In genomic region chr3:160812304-160812703, GRCh38 we compare ENCODE assay signal across 26 cellular contexts. TPM values are rescaled to one million over a fixed set of nuclear protein-coding genes. Genes with fewer than 3 reads are reported as not detected.
DNase-seq lines count a peak whose midpoint lies in the region; ATAC-seq and TF ChIP-seq lines count a peak whose summit lies in the region.
"Had no signal": no experiment of that assay in that cellular context is flagged by ENCODE, and none has a peak within 500 bp of the region (broad histone marks: within the 10 kb centered on the region; RNA-seq: fewer than 3 reads in every experiment).

No MANE protein-coding gene starts in this region.

- H3K79me2 ChIP-seq in osteoblast (ENCODE audit: insufficient read depth, low read length) (no peaks in the 10 kb centered on the region), SK-N-SH (ENCODE audit: insufficient read depth) (no peaks in the 10 kb centered on the region)

- no peak for TF ChIP-seq RAD21 in SK-N-SH (IDR thresholded peaks at IDR 0.05; ENCODE audit: low read length)

- no peaks in the 10 kb centered on the region for H3K9me2 ChIP-seq in SK-N-SH

- TF ChIP-seq POLR2A in thyroid gland (IDR thresholded peaks at IDR 0.05): no peak

- no peak for DNase-seq in heart right ventricle
- DNase-seq in Right ventricle myocardium superior: no peak
- peak; percentile 27 for DNase-seq in osteoblast (ENCODE audit: insufficient read length, low spot score, missing footprints)
- no peak for DNase-seq in thyroid gland
- no peak for DNase-seq in SK-N-SH
- DNase-seq in head of caudate nucleus: no peak
- no peak for DNase-seq in DMS53 treated with DMSO at 0.1 percent for 48 hours (lab: John Stamatoyannopoulos, UW; ENCODE audit: unreplicated experiment)
- DNase-seq: activated CD4-positive, alpha-beta T cell treated with anti-CD3 and anti-CD28 coated beads for 4 hours; activated CD8-positive, alpha-beta T cell treated with anti-CD3 and anti-CD28 coated beads, Interleukin-2, amount 10 ng/mL, durations not matched to agents 7 days and 5 days; activated naive CD4-positive, alpha-beta T cell treated with anti-CD3 and anti-CD28 coated beads, Interleukin-2, amount 50 U/mL, for 16 hours; amniotic stem cell; brain microvascular endothelial cell; Calu3; esophagus squamous epithelium; foreskin keratinocyte; kidney glomerular epithelial cell; lower lobe of right lung; naive thymus-derived CD4-positive, alpha-beta T cell; NCI-H1436 treated with DMSO at 0.1 percent for 48 hours; small intestine; stimulated activated naive CD4-positive, alpha-beta T cell; T-cell; WERI-Rb-1 had no signal

- POLR2A ChIA-PET in SK-N-SH (lab: Yijun Ruan, JAX): no interaction called here

- H4K20me1 ChIP-seq in osteoblast (ENCODE audit: insufficient read depth, low read length) (no peaks in the 10 kb centered on the region), SK-N-SH (ENCODE audit: insufficient read depth) (no peaks in the 10 kb centered on the region)

- H3F3A ChIP-seq in SK-N-SH (replicated peaks; ENCODE audit: insufficient read depth): no peaks in the 10 kb centered on the region

- intact Hi-C loops in heart right ventricle (cut with DNase I) (no loop called here), Right ventricle myocardium superior (cut with DNase I) (no loop called here), thyroid gland (cut with DNase I) (no loop called here), head of caudate nucleus (cut with DNase I) (no loop called here)

- no peaks in the 10 kb centered on the region for H3K9me3 ChIP-seq in heart right ventricle
- H3K9me3 ChIP-seq in osteoblast (ENCODE audit: low read depth, low read length): no peaks in the 10 kb centered on the region
- no peaks in the 10 kb centered on the region for H3K9me3 ChIP-seq in thyroid gland
- no peaks in the 10 kb centered on the region for H3K9me3 ChIP-seq in SK-N-SH
- H3K9me3 ChIP-seq: esophagus squamous epithelium, lower lobe of right lung, thoracic aorta had no signal

- TF ChIP-seq CTCF in heart right ventricle (IDR thresholded peaks at IDR 0.05): no peak
- TF ChIP-seq CTCF in osteoblast (IDR thresholded peaks at IDR 0.05; ENCODE audit: extremely low read depth, low read depth, low read length): no peak
- TF ChIP-seq CTCF in thyroid gland (IDR thresholded peaks at IDR 0.05): no peak
- no peak for TF ChIP-seq CTCF in SK-N-SH (IDR thresholded peaks at IDR 0.05)

- H3K4me2 ChIP-seq in osteoblast (ENCODE audit: insufficient read depth, low read length) (no peak overlapping the region), SK-N-SH (no peak overlapping the region)

- H3K4me1 ChIP-seq in heart right ventricle: peaks cover 4 to 61% (median 28%) of the 10 kb centered on the region in 9 donors
- H3K4me1 ChIP-seq in osteoblast (ENCODE audit: insufficient read depth, low read length): peaks cover 8% of the 10 kb centered on the region
- peaks cover 38 to 49% of the 10 kb centered on the region in 2 donors for H3K4me1 ChIP-seq in thyroid gland
- peaks cover 0 to 18% of the 10 kb centered on the region in 2 experiments; a peak in 2 of 4 replicates for H3K4me1 ChIP-seq in SK-N-SH (ENCODE audit: control insufficient read depth in 1 of 2, insufficient read depth in 2 of 2, low read depth in 1 of 2, low read length in 1 of 2)
- H3K4me1 ChIP-seq: foreskin keratinocyte, lower lobe of right lung had no signal

- TF ChIP-seq EP300 in SK-N-SH (IDR thresholded peaks at IDR 0.05; ENCODE audit: borderline replicate concordance in 1 of 2, low read depth in 1 of 2, low read length in 1 of 2): no peak

- H3K27ac ChIP-seq in heart right ventricle: peak overlapping the region in 6 of 10 donors; percentile 2 to 86 (median 42)
- H3K27ac ChIP-seq in osteoblast (ENCODE audit: low read depth, low read length): no peak overlapping the region
- H3K27ac ChIP-seq in thyroid gland: peak overlapping the region in 2 of 3 donors; percentile 17 to 56
- H3K27ac ChIP-seq in SK-N-SH (ENCODE audit: low read depth in 2 of 2, low read length in 1 of 2): no peak overlapping the region
- H3K27ac ChIP-seq: brain microvascular endothelial cell, esophagus squamous epithelium, foreskin keratinocyte, lower lobe of right lung, WERI-Rb-1 had no signal

- H3K4me3 ChIP-seq in heart right ventricle (no peak overlapping the region), osteoblast (ENCODE audit: insufficient read depth, low read length) (no peak overlapping the region), thyroid gland (replicated peaks in 1 of 3) (no peak overlapping the region), SK-N-SH (ENCODE audit: low read depth in 2 of 2, low read length in 1 of 2) (no peak overlapping the region)
- H3K4me3 ChIP-seq: esophagus squamous epithelium, lower lobe of right lung, thoracic aorta had no signal

- 50 to 51% methylated on average over 3 of the region's 3 CpGs for WGBS in heart right ventricle, 2 donors
- WGBS in thyroid gland, 2 donors: 63 to 72% methylated on average over 3 of the region's 3 CpGs
- 45% methylated on average over 3 of the region's 3 CpGs for WGBS in SK-N-SH (ENCODE audit: low lambda C conversion rate)

- H3K27me3 ChIP-seq in heart right ventricle (no peaks in the 10 kb centered on the region), osteoblast (ENCODE audit: insufficient read depth, low read length) (no peaks in the 10 kb centered on the region), thyroid gland (no peaks in the 10 kb centered on the region), SK-N-SH (ENCODE audit: insufficient read depth) (no peaks in the 10 kb centered on the region)
- H3K27me3 ChIP-seq: brain microvascular endothelial cell, esophagus squamous epithelium, foreskin keratinocyte had no signal

- CTCF ChIA-PET in SK-N-SH (lab: Yijun Ruan, JAX): no interaction called here

- no peaks in the 10 kb centered on the region for H3K36me3 ChIP-seq in heart right ventricle
- no peaks in the 10 kb centered on the region for H3K36me3 ChIP-seq in osteoblast (ENCODE audit: insufficient read depth, low read length)
- H3K36me3 ChIP-seq in thyroid gland: no peaks in the 10 kb centered on the region
- no peaks in the 10 kb centered on the region for H3K36me3 ChIP-seq in SK-N-SH (replicated peaks in 1 of 2; ENCODE audit: control insufficient read depth in 1 of 2, insufficient read depth in 2 of 2, low read length in 1 of 2)
- H3K36me3 ChIP-seq: brain microvascular endothelial cell, esophagus squamous epithelium, lower lobe of right lung, thoracic aorta, WERI-Rb-1 had no signal

- ATAC-seq in heart right ventricle: no peak
- ATAC-seq in Right ventricle myocardium superior (ENCODE audit: poor library complexity): no peak
- peak; percentile 63 for ATAC-seq in HG03439 (IDR thresholded peaks at IDR 0.05; ENCODE audit: unreplicated experiment)
- ATAC-seq: activated CD8-positive, alpha-beta T cell treated with anti-CD3 and anti-CD28 coated beads, Interleukin-2, amount 10 ng/mL, durations not matched to agents 7 days and 5 days; activated T-helper 17 cell treated with anti-CD3 and anti-CD28 coated beads, Interleukin-2, amount 50 U/mL, for 72 hours; foreskin keratinocyte; lower lobe of right lung; naive thymus-derived CD4-positive, alpha-beta T cell; T-cell had no signal

- no peak overlapping the region for H3K9ac ChIP-seq in SK-N-SH

- H2AFZ ChIP-seq in osteoblast (ENCODE audit: low read length): no peak overlapping the region
- H2AFZ ChIP-seq in SK-N-SH (ENCODE audit: low read depth): no peak overlapping the region

TF ChIP-seq in SK-N-SH, 30 proteins besides CTCF, POLR2A, EP300 and RAD21 (continues in another document):
- TF ChIP-seq, protein P1, sequence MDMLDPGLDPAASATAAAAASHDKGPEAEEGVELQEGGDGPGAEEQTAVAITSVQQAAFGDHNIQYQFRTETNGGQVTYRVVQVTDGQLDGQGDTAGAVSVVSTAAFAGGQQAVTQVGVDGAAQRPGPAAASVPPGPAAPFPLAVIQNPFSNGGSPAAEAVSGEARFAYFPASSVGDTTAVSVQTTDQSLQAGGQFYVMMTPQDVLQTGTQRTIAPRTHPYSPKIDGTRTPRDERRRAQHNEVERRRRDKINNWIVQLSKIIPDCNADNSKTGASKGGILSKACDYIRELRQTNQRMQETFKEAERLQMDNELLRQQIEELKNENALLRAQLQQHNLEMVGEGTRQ (IDR thresholded peaks at IDR 0.05; ENCODE audit: borderline replicate concordance, low read depth, low read length): no peak
- TF ChIP-seq NRF1 (IDR thresholded peaks at IDR 0.05; ENCODE audit: low read depth, low read length) (no peak), ZBTB33 (IDR thresholded peaks at IDR 0.05; ENCODE audit: borderline replicate concordance, low read depth) (no peak), GABPA (IDR thresholded peaks at IDR 0.05; ENCODE audit: low read depth) (no peak), RXRA (IDR thresholded peaks at IDR 0.05; ENCODE audit: borderline replicate concordance, low read depth) (no peak), TEAD4 (IDR thresholded peaks at IDR 0.05; ENCODE audit: borderline replicate concordance, insufficient read depth) (no peak), CHD2 (IDR thresholded peaks at IDR 0.05; ENCODE audit: low read length, partially characterized antibody) (no peak), JUND (IDR thresholded peaks at IDR 0.05) (no peak), RFX5 (IDR thresholded peaks at IDR 0.05; ENCODE audit: low read length) (no peak)

RNA-seq across cellular contexts. Expression of gene PPM1L, which starts 56.3 kb away (rescaled TPM):
- 10 to 100 TPM; 35.5 to 55.5 (median 38.8) TPM for total RNA-seq in heart right ventricle
- 1 to 10 TPM; 4.4 to 6.9 TPM for polyA plus RNA-seq in heart right ventricle
- total RNA-seq in Right ventricle myocardium superior: 62.3 TPM
- 2.4 and 4.3 TPM in 2 replicates for total RNA-seq in osteoblast
- 10 to 100 TPM; 47.2 to 77.4 (median 50.4) TPM for total RNA-seq in thyroid gland
- 0.16 and 0.29 TPM in 2 replicates for polyA plus RNA-seq in SK-N-SH (2012; rRNA removed)
- polyA plus RNA-seq in SK-N-SH (2012; cell fraction: cytosol; rRNA removed): 0.18 and 0.29 TPM in 2 replicates
- 0.18 and 0.21 TPM in 2 replicates for polyA plus RNA-seq in SK-N-SH (2012; cell fraction: nucleus; rRNA removed)

Comparison
In these comparisons a context has a peak if more than half of its experiments do, and no peak if none do; other contexts are left out.
1. H3K27ac ChIP-seq: peak in heart right ventricle (6 of 10) and thyroid gland (2 of 3); none in osteoblast (single experiment) and SK-N-SH (0 of 2).